Comparison of ENCODE assay signal across 17 cellular contexts in genomic region chr16:57938484-57938883, GRCh38. TPM values are rescaled to one million over a fixed set of nuclear protein-coding genes. Genes with fewer than 3 reads are reported as not detected.
DNase-seq lines count a peak whose midpoint lies in the region; ATAC-seq, FAIRE-seq and TF ChIP-seq lines count a peak whose summit lies in the region.
"Had no signal": no experiment of that assay in that cellular context is flagged by ENCODE, and none has a peak within 500 bp of the region (broad histone marks: within the 10 kb centered on the region; RNA-seq: fewer than 3 reads in every experiment).

No MANE protein-coding gene starts in this region.

- no peak for TF ChIP-seq EP300 in HepG2 (IDR thresholded peaks at IDR 0.05; ENCODE audit: low read depth in 2 of 2, low read length in 2 of 2)
- TF ChIP-seq EP300 in HepG2 (CRISPR knock-in tag; IDR thresholded peaks at IDR 0.05; ENCODE audit: borderline replicate concordance): no peak

- dilution Hi-C loops in mammary epithelial cell (cut with HindIII; ENCODE audit: low sequenced_read_pairs): no loop called here

- intact Hi-C loops in HepG2 (cut with micrococcal nuclease; ENCODE audit: unreplicated experiment) (no loop called here), right lobe of liver (cut with DNase I) (no loop called here), mammary epithelial cell (cut with micrococcal nuclease) (no loop called here), lower lobe of right lung (cut with DNase I) (no loop called here), upper lobe of right lung (cut with DNase I) (no loop called here)

- H3K9ac ChIP-seq in HepG2 (ENCODE audit: insufficient read depth, low read depth, low read length) (no peak overlapping the region), mammary epithelial cell (ENCODE audit: insufficient read depth, low read length) (no peak overlapping the region)

- H4K20me1 ChIP-seq in HepG2 (ENCODE audit: insufficient read depth, low read length): no peaks in the 10 kb centered on the region
- no peaks in the 10 kb centered on the region for H4K20me1 ChIP-seq in mammary epithelial cell (ENCODE audit: insufficient read depth, low read length)

- in situ Hi-C loops in HepG2 (cut with HindIII; ENCODE audit: extremely low pct_ligation_motif_present, low pct_unique_long_range_greater_than_20kb): no loop called here
- in situ Hi-C loops in mammary epithelial cell (cut with MboI; ENCODE audit: low sequenced_read_pairs in 2 of 2): no loop called here

- WGBS in HepG2 (ENCODE audit: low lambda C conversion rate): 77% methylated on average over 6 of the region's 6 CpGs
- WGBS in right lobe of liver (ENCODE audit: insufficient coverage, low coverage, low lambda C conversion rate, missing lambda C conversion rate): 90% methylated on average over 2 of the region's 6 CpGs
- 98% methylated on average over 6 of the region's 6 CpGs for WGBS in mammary epithelial cell (ENCODE audit: low coverage, missing lambda C conversion rate)

- H3K27ac Mint-ChIP-seq in stimulated activated effector memory CD8-positive, alpha-beta T cell treated with anti-CD3 and anti-CD28 coated beads, Interleukin-12 subunit alpha, Interleukin-12 subunit beta, amount 100 ng/mL, for 72 hours: no peak overlapping the region

- H3K4me1 ChIP-seq in HepG2 (ENCODE audit: insufficient read depth, low read length) (peaks cover 13% of the 10 kb centered on the region), right lobe of liver (peaks cover 0 to 8% (median 0%) of the 10 kb centered on the region in 4 donors), mammary epithelial cell (ENCODE audit: insufficient read depth, low read length) (peaks cover 19% of the 10 kb centered on the region), lower lobe of right lung (peaks cover 16% of the 10 kb centered on the region), upper lobe of right lung (peaks cover 18% of the 10 kb centered on the region)
- H3K4me1 ChIP-seq: Peyer's patch, SJCRH30 had no signal

- H3K4me1 Mint-ChIP-seq in stimulated activated effector memory CD8-positive, alpha-beta T cell treated with anti-CD3 and anti-CD28 coated beads, Interleukin-12 subunit alpha, Interleukin-12 subunit beta, amount 100 ng/mL, for 72 hours: no peaks in the 10 kb centered on the region

- TF ChIP-seq CTCF in HepG2 (CRISPR knock-in tag; IDR thresholded peaks at IDR 0.05): no peak
- TF ChIP-seq CTCF in right lobe of liver (IDR thresholded peaks at IDR 0.05): no peak
- TF ChIP-seq CTCF in mammary epithelial cell (conservative IDR thresholded peaks at IDR 0.05 in 1 of 2, IDR thresholded peaks at IDR 0.05 in 1 of 2; ENCODE audit: extremely low read depth in 1 of 2, insufficient read depth in 1 of 2, low read depth in 1 of 2, low read length in 2 of 2): no peak
- no peak for TF ChIP-seq CTCF in lower lobe of right lung (IDR thresholded peaks at IDR 0.05)
- TF ChIP-seq CTCF in upper lobe of right lung (IDR thresholded peaks at IDR 0.05): no peak

- H2AFZ ChIP-seq in HepG2 (ENCODE audit: low read length): no peak overlapping the region
- peak overlapping the region; percentile 80 for H2AFZ ChIP-seq in mammary epithelial cell (ENCODE audit: low read depth, low read length)

- TF ChIP-seq POLR2A in HepG2 (IDR thresholded peaks at IDR 0.05; ENCODE audit: insufficient read depth in 1 of 2, low read depth in 2 of 2, low read length in 2 of 2) (no peak), right lobe of liver (IDR thresholded peaks at IDR 0.05) (no peak)

- H3K4me3 ChIP-seq in HepG2 (replicated peaks in 1 of 3; ENCODE audit: insufficient read depth in 1 of 3, low read depth in 2 of 3, low read length in 3 of 3) (no peak overlapping the region), right lobe of liver (no peak overlapping the region), mammary epithelial cell (replicated peaks in 1 of 3; ENCODE audit: insufficient read depth in 1 of 3, low read depth in 2 of 3, low read length in 3 of 3) (no peak overlapping the region), lower lobe of right lung (no peak overlapping the region), upper lobe of right lung (no peak overlapping the region)
- H3K4me3 ChIP-seq: Peyer's patch, SJCRH30 had no signal

- DNase-seq in HepG2 (ENCODE audit: low spot score) (no peak), right lobe of liver (no peak), mammary epithelial cell (no peak), lower lobe of right lung (no peak), upper lobe of right lung (no peak)
- DNase-seq in stimulated activated effector memory CD8-positive, alpha-beta T cell treated with anti-CD3 and anti-CD28 coated beads, Interleukin-12 subunit alpha, Interleukin-12 subunit beta, amount 100 ng/mL, for 72 hours (ENCODE audit: low spot score in 2 of 2): no peak
- no peak for DNase-seq in effector CD8-positive, alpha-beta T cell (lab: John Stamatoyannopoulos, UW)
- DNase-seq: AML-193, Karpas-422, NCI-H1105 treated with DMSO at 0.1 percent for 48 hours, NCI-H187, Peyer's patch, SJCRH30 had no signal

- peaks cover 0 to 45% of the 10 kb centered on the region in 2 experiments; a peak in 3 of 5 replicates for H3K27me3 ChIP-seq in HepG2 (ENCODE audit: control insufficient read depth in 1 of 2, insufficient read depth in 2 of 2, low read length in 2 of 2)
- H3K27me3 ChIP-seq in right lobe of liver: no peaks in the 10 kb centered on the region
- no peaks in the 10 kb centered on the region for H3K27me3 ChIP-seq in mammary epithelial cell (ENCODE audit: insufficient read depth, low read length)
- no peaks in the 10 kb centered on the region for H3K27me3 ChIP-seq in lower lobe of right lung (ENCODE audit: low read depth)
- H3K27me3 ChIP-seq in upper lobe of right lung: no peaks in the 10 kb centered on the region
- H3K27me3 ChIP-seq: Peyer's patch had no signal

- POLR2A ChIA-PET in HepG2 (lab: Yijun Ruan, JAX): no interaction called here

- no peaks in the 10 kb centered on the region for H3K36me3 Mint-ChIP-seq in stimulated activated effector memory CD8-positive, alpha-beta T cell treated with anti-CD3 and anti-CD28 coated beads, Interleukin-12 subunit alpha, Interleukin-12 subunit beta, amount 100 ng/mL, for 72 hours

- H3K4me2 ChIP-seq in HepG2 (ENCODE audit: low read depth, low read length): no peak overlapping the region
- H3K4me2 ChIP-seq in mammary epithelial cell (ENCODE audit: insufficient read depth, low read depth, low read length): peak overlapping the region; percentile 64

- no peak overlapping the region for H3K27ac ChIP-seq in HepG2 (ENCODE audit: extremely low read length, insufficient read depth, low read length)
- no peak overlapping the region for H3K27ac ChIP-seq in right lobe of liver
- no peak overlapping the region for H3K27ac ChIP-seq in mammary epithelial cell (ENCODE audit: insufficient read depth, low read depth, low read length)
- peak overlapping the region; percentile 60 for H3K27ac ChIP-seq in lower lobe of right lung
- peak overlapping the region; percentile 45 for H3K27ac ChIP-seq in upper lobe of right lung
- H3K27ac ChIP-seq: Peyer's patch, SJCRH30 had no signal

- CTCF ChIA-PET in HepG2 (lab: Yijun Ruan, JAX; ENCODE audit: low intra/inter-chr PET ratio, low total read pairs) (no interaction called here), mammary epithelial cell (lab: Charles Lee; ENCODE audit: low non-redundant PET) (interaction anchor here (0.6 kb wide), 1 partner anchor 36 kb away, joined by 5 read pairs; no protein-coding TSS in a partner anchor)

- BruUV-seq in HepG2 (replicated peaks; lab: Mats Ljungman, UMichigan) (no TSS peak), mammary epithelial cell (replicated peaks; lab: Mats Ljungman, UMichigan) (no TSS peak)

- ATAC-seq in HepG2 (no peak), right lobe of liver (no peak), lower lobe of right lung (no peak), upper lobe of right lung (no peak), HG03095 (IDR thresholded peaks at IDR 0.05; ENCODE audit: unreplicated experiment) (no peak)
- ATAC-seq in stimulated activated effector memory CD8-positive, alpha-beta T cell treated with anti-CD3 and anti-CD28 coated beads, Interleukin-12 subunit alpha, Interleukin-12 subunit beta, amount 100 ng/mL, for 72 hours: no peak

- H3K4me3 Mint-ChIP-seq in stimulated activated effector memory CD8-positive, alpha-beta T cell treated with anti-CD3 and anti-CD28 coated beads, Interleukin-12 subunit alpha, Interleukin-12 subunit beta, amount 100 ng/mL, for 72 hours: no peak overlapping the region

- H3K79me2 ChIP-seq in HepG2 (ENCODE audit: insufficient read depth, low read length): no peaks in the 10 kb centered on the region
- no peaks in the 10 kb centered on the region for H3K79me2 ChIP-seq in mammary epithelial cell (ENCODE audit: insufficient read depth, low read length)

- H3K36me3 ChIP-seq in HepG2 (replicated peaks in 1 of 2; ENCODE audit: control insufficient read depth in 1 of 2, insufficient read depth in 2 of 2, low read length in 2 of 2) (no peaks in the 10 kb centered on the region), right lobe of liver (no peaks in the 10 kb centered on the region), mammary epithelial cell (ENCODE audit: insufficient read depth, low read length) (no peaks in the 10 kb centered on the region), lower lobe of right lung (no peaks in the 10 kb centered on the region), upper lobe of right lung (no peaks in the 10 kb centered on the region)
- H3K36me3 ChIP-seq: Peyer's patch, SJCRH30 had no signal

- H3K9me3 ChIP-seq in HepG2 (ENCODE audit: low read length): no peaks in the 10 kb centered on the region
- no peaks in the 10 kb centered on the region for H3K9me3 ChIP-seq in right lobe of liver
- no peaks in the 10 kb centered on the region for H3K9me3 ChIP-seq in mammary epithelial cell (replicated peaks; ENCODE audit: insufficient read depth, low read length)
- H3K9me3 ChIP-seq in lower lobe of right lung: no peaks in the 10 kb centered on the region
- no peaks in the 10 kb centered on the region for H3K9me3 ChIP-seq in upper lobe of right lung
- H3K9me3 ChIP-seq: Peyer's patch, SJCRH30 had no signal

- TF ChIP-seq RAD21 in HepG2 (CRISPR knock-in tag; IDR thresholded peaks at IDR 0.05): no peak

- H3K9me3 Mint-ChIP-seq in stimulated activated effector memory CD8-positive, alpha-beta T cell treated with anti-CD3 and anti-CD28 coated beads, Interleukin-12 subunit alpha, Interleukin-12 subunit beta, amount 100 ng/mL, for 72 hours: no peaks in the 10 kb centered on the region

- no peak for FAIRE-seq in HepG2 (lab: Jason Lieb, UNC)
- FAIRE-seq: GM12892 had no signal

RNA-seq across cellular contexts. Expression of gene CNGB1, which starts 32.4 kb away (rescaled TPM):
- total RNA-seq in HepG2 (2016; rRNA removed; fragmentation: Illumina TruSeq; extraction: Trizol) (0.02 and 0.03 TPM in 2 replicates), right lobe of liver (not detected), mammary epithelial cell (under 1 TPM in 1 of 2 donors, not detected in 1; 0.17 TPM), lower lobe of right lung (0.35 TPM), upper lobe of right lung (not detected)
- total RNA-seq in HepG2 (2016; cell fraction: cytosol; rRNA removed; fragmentation: Illumina TruSeq; extraction: Trizol; ENCODE audit: low read depth): not detected in 2 replicates
- total RNA-seq in HepG2 (2016; cell fraction: insoluble cytoplasmic fraction; rRNA removed; fragmentation: Illumina TruSeq; extraction: Trizol): 0.03 and 0.09 TPM in 2 replicates
- total RNA-seq in HepG2 (2016; cell fraction: membrane; rRNA removed; fragmentation: Illumina TruSeq; extraction: Trizol): 0.53 TPM in 1 of 2 replicates, not detected in the other
- total RNA-seq in HepG2 (2016; cell fraction: nucleus; rRNA removed; fragmentation: Illumina TruSeq; extraction: Trizol): not detected in 2 replicates
- polyA plus RNA-seq in HepG2 (2011; rRNA removed) (0.15 and 0.29 TPM in 2 replicates), mammary epithelial cell (0.18 TPM)
- 0.15 and 0.33 TPM in 2 replicates for polyA plus RNA-seq in HepG2 (2011; cell fraction: cytosol; rRNA removed)
- 0.08 and 0.38 TPM in 2 replicates for polyA plus RNA-seq in HepG2 (2011; cell fraction: nucleus; rRNA removed)
- 0.08 and 0.84 TPM in 2 replicates for polyA plus RNA-seq in HepG2 (2012)
- 0.09 and 0.19 TPM in 2 replicates for polyA plus RNA-seq in HepG2 (2016; cell fraction: cytosol; fragmentation: Illumina TruSeq; extraction: Trizol; ENCODE audit: low read depth)
- 0.05 TPM in 1 of 2 replicates, not detected in the other for polyA plus RNA-seq in HepG2 (2016; cell fraction: insoluble cytoplasmic fraction; fragmentation: Illumina TruSeq; extraction: Trizol; ENCODE audit: low read depth)
- not detected in 2 replicates for polyA plus RNA-seq in HepG2 (2016; cell fraction: membrane; fragmentation: Illumina TruSeq; extraction: Trizol; ENCODE audit: low read depth)
- polyA plus RNA-seq in HepG2 (2016; cell fraction: nucleus; fragmentation: Illumina TruSeq; extraction: Trizol; ENCODE audit: insufficient read depth, low read depth): not detected in 2 replicates
- 4.0 and 16.2 TPM in 2 replicates for polyA minus RNA-seq in HepG2 (2011; rRNA and poly(A)+ RNA removed; ENCODE audit: low replicate concordance)
- polyA minus RNA-seq in HepG2 (2011; cell fraction: cytosol; rRNA and poly(A)+ RNA removed): 0.10 TPM in 1 of 2 replicates, not detected in the other
- 0.64 and 1.5 TPM in 2 replicates for polyA minus RNA-seq in HepG2 (2011; cell fraction: nucleus; rRNA and poly(A)+ RNA removed)
- polyA minus RNA-seq in mammary epithelial cell: 0.62 TPM
- total RNA-seq: A673, G401, SJCRH30 had no signal

Comparison
In these comparisons a context has a peak if more than half of its experiments do, and no peak if none do; other contexts are left out.
1. H3K27ac ChIP-seq: peak in lower lobe of right lung (single experiment) and upper lobe of right lung (single experiment); none in HepG2 (single experiment), right lobe of liver (0 of 3) and mammary epithelial cell (single experiment).